ENCODE assay signal across 25 cellular contexts in the genomic region with DNA sequence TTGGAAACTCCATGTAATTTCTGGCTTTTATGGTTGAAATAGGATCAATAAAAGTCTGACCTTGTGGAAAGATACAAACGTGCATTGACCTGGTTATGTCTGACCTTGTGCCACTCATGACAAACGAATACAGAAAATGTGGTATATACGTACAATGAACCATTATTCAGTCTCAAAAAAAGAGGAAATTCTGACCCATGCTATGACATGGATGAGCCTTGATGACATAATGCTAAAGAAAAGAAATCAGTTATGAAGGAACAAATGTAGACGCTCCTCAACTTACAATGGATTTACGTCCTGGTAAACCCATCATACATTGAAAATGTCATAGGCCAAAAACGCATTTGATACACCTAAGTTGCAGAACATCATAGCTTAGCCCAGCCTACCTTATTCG.
A peak's percentile ranks its signal among the peaks of the same experiment; 100 is the strongest.
DNase-seq lines count a peak whose midpoint lies in the region; ATAC-seq, FAIRE-seq and TF ChIP-seq lines count a peak whose summit lies in the region.
"Had no signal": no experiment of that assay in that cellular context is flagged by ENCODE, and none has a peak within 500 bp of the region (broad histone marks: within the 10 kb centered on the region; RNA-seq: fewer than 3 reads in every experiment).

No MANE protein-coding gene starts in this region.

- 43% methylated on average over 7 of the region's 7 CpGs for WGBS in HepG2 (ENCODE audit: low lambda C conversion rate)
- WGBS in right lobe of liver (ENCODE audit: insufficient coverage, low coverage, low lambda C conversion rate, missing lambda C conversion rate): 54% methylated on average over 7 of the region's 7 CpGs

- H3K4me2 ChIP-seq in HepG2 (ENCODE audit: low read depth, low read length): no peak overlapping the region
- H3K4me2 ChIP-seq: A549; BLaER1 treated with 17β-estradiol and CSF1 and Interleukin-3, amounts not matched to agents 10 nM and 100 nM had no signal

- intact Hi-C loops in HepG2 (cut with micrococcal nuclease; ENCODE audit: unreplicated experiment) (no loop called here), right lobe of liver (cut with DNase I) (no loop called here)

- in situ Hi-C loops in HepG2 (cut with HindIII; ENCODE audit: extremely low pct_ligation_motif_present, low pct_unique_long_range_greater_than_20kb): no loop called here

- H2AFZ ChIP-seq in HepG2 (ENCODE audit: low read length): no peak overlapping the region

- CTCF ChIA-PET in HepG2 (lab: Yijun Ruan, JAX; ENCODE audit: low intra/inter-chr PET ratio, low total read pairs): no interaction called here

- TF ChIP-seq EP300 in HepG2 (IDR thresholded peaks at IDR 0.05; ENCODE audit: low read depth in 2 of 2, low read length in 2 of 2) (no peak), HepG2 (CRISPR knock-in tag; IDR thresholded peaks at IDR 0.05; ENCODE audit: borderline replicate concordance) (no peak)

- no peaks in the 10 kb centered on the region for H3K9me3 ChIP-seq in HepG2 (ENCODE audit: low read length)
- H3K9me3 ChIP-seq in right lobe of liver: no peaks in the 10 kb centered on the region
- H3K9me3 ChIP-seq: Caco-2 had no signal

- H3K4me3 ChIP-seq in HepG2 (replicated peaks in 1 of 3; ENCODE audit: insufficient read depth in 1 of 3, low read depth in 2 of 3, low read length in 3 of 3): no peak overlapping the region
- no peak overlapping the region for H3K4me3 ChIP-seq in right lobe of liver
- H3K4me3 ChIP-seq: A549; BLaER1 treated with 17β-estradiol and CSF1 and Interleukin-3, amounts not matched to agents 10 nM and 100 nM; GM12878 had no signal

- ATAC-seq in HepG2 (no peak), right lobe of liver (no peak)
- ATAC-seq: A549; CD8-positive, alpha-beta T cell; GM12878 had no signal

- no peak overlapping the region for H3K9ac ChIP-seq in HepG2 (ENCODE audit: insufficient read depth, low read depth, low read length)
- H3K9ac ChIP-seq: BLaER1 treated with 17β-estradiol and CSF1 and Interleukin-3, amounts not matched to agents 10 nM and 100 nM had no signal

- POLR2A ChIA-PET in HepG2 (lab: Yijun Ruan, JAX): no interaction called here

- H3K79me2 ChIP-seq in HepG2 (ENCODE audit: insufficient read depth, low read length): no peaks in the 10 kb centered on the region

- H4K20me1 ChIP-seq in HepG2 (ENCODE audit: insufficient read depth, low read length): no peaks in the 10 kb centered on the region
- H4K20me1 ChIP-seq: BLaER1 treated with 17β-estradiol and CSF1 and Interleukin-3, amounts not matched to agents 10 nM and 100 nM had no signal

- H3K36me3 ChIP-seq in HepG2 (replicated peaks in 1 of 2; ENCODE audit: control insufficient read depth in 1 of 2, insufficient read depth in 2 of 2, low read length in 2 of 2): no peaks in the 10 kb centered on the region
- no peaks in the 10 kb centered on the region for H3K36me3 ChIP-seq in right lobe of liver
- H3K36me3 ChIP-seq: BLaER1 treated with 17β-estradiol and CSF1 and Interleukin-3, amounts not matched to agents 10 nM and 100 nM had no signal

- no peak for DNase-seq in HepG2 (ENCODE audit: low spot score)
- DNase-seq in right lobe of liver: no peak
- no peak for DNase-seq in MV-4-11 (lab: John Stamatoyannopoulos, UW)
- no peak for DNase-seq in DMS 273 (lab: John Stamatoyannopoulos, UW; ENCODE audit: unreplicated experiment)
- DNase-seq: AML-193; Caco-2; Calu3; CD4-positive, alpha-beta T cell; CD8-positive, alpha-beta T cell; DMS 273 treated with DMSO at 0.1 percent for 48 hours; DMS153; DMS53; DMS79; DND-41; EL; GDM1 had no signal

- H3K27ac ChIP-seq in HepG2 (ENCODE audit: extremely low read length, insufficient read depth, low read length): no peak overlapping the region
- H3K27ac ChIP-seq in right lobe of liver: no peak overlapping the region
- peak overlapping the region; percentile 52 for H3K27ac ChIP-seq in VCaP
- H3K27ac ChIP-seq: 22Rv1; A549; BLaER1 treated with 17β-estradiol and CSF1 and Interleukin-3, amounts not matched to agents 10 nM and 100 nM; C4-2B had no signal

- FAIRE-seq in HepG2 (lab: Jason Lieb, UNC): peak; percentile 51
- FAIRE-seq: A549, D721Med, GM12878, GM12892, GM18507 had no signal

- H3K4me1 ChIP-seq in HepG2 (ENCODE audit: insufficient read depth, low read length): no peaks in the 10 kb centered on the region
- H3K4me1 ChIP-seq in right lobe of liver: no peaks in the 10 kb centered on the region
- H3K4me1 ChIP-seq: A549 had no signal

- BruUV-seq in HepG2 (replicated peaks; lab: Mats Ljungman, UMichigan): no TSS peak

- TF ChIP-seq CTCF in HepG2 (CRISPR knock-in tag; IDR thresholded peaks at IDR 0.05) (no peak), right lobe of liver (IDR thresholded peaks at IDR 0.05) (no peak), VCaP (conservative IDR thresholded peaks at IDR 0.05) (no peak)

- TF ChIP-seq RAD21 in HepG2 (CRISPR knock-in tag; IDR thresholded peaks at IDR 0.05): no peak

- H3K27me3 ChIP-seq in HepG2 (ENCODE audit: control insufficient read depth in 1 of 2, insufficient read depth in 2 of 2, low read length in 2 of 2) (peaks cover 4 to 11% of the 10 kb centered on the region in 2 experiments; a peak in 2 of 5 replicates), right lobe of liver (no peaks in the 10 kb centered on the region)
- H3K27me3 ChIP-seq: BLaER1 treated with 17β-estradiol and CSF1 and Interleukin-3, amounts not matched to agents 10 nM and 100 nM had no signal

- no peak for TF ChIP-seq POLR2A in HepG2 (IDR thresholded peaks at IDR 0.05; ENCODE audit: insufficient read depth in 1 of 2, low read depth in 2 of 2, low read length in 2 of 2)
- no peak for TF ChIP-seq POLR2A in right lobe of liver (IDR thresholded peaks at IDR 0.05)

TF ChIP-seq in HepG2, 621 proteins besides CTCF, POLR2A, EP300 and RAD21:
- TF ChIP-seq ATF7 (IDR thresholded peaks at IDR 0.05) (peak; percentile 59; the same call in 1 of the 2 replicates), ATF7 (CRISPR knock-in tag; IDR thresholded peaks at IDR 0.05) (no peak), CREB1 (IDR thresholded peaks at IDR 0.05) (peak; percentile 53; the same call in 1 of the 2 replicates), CREB1 (CRISPR knock-in tag; IDR thresholded peaks at IDR 0.05) (no peak), WIZ (CRISPR knock-in tag; IDR thresholded peaks at IDR 0.05) (no peak)
